In genomic region chr14:64752909-64753308, GRCh38 we compare ENCODE assay signal across 25 cellular contexts.
"Had no signal": no experiment of that assay in that cellular context is flagged by ENCODE, and none has a peak within 500 bp of the region (broad histone marks: within the 10 kb centered on the region; RNA-seq: fewer than 3 reads in every experiment).

No MANE protein-coding gene starts in this region.

- H3K4me3 ChIP-seq: lower lobe of right lung, pancreas, psoas muscle, right atrium auricular region, skin epidermis, stomach, testis, thyroid gland, transverse colon, upper lobe of left lung had no signal

- H3K27ac ChIP-seq: lower lobe of right lung, pancreas, psoas muscle, right atrium auricular region, skin epidermis, stomach, testis, thyroid gland, transverse colon, upper lobe of left lung had no signal

- H3K27ac Mint-ChIP-seq: naive thymus-derived CD8-positive, alpha-beta T cell; stimulated activated naive B cell treated with anti-CD40 and anti-IgM and Interleukin-4, amounts not matched to agents 10 μg/mL and 1 μg/mL and 100 μg/mL, for 72 hours had no signal

- H3K4me1 Mint-ChIP-seq: stimulated activated naive B cell treated with anti-CD40 and anti-IgM and Interleukin-4, amounts not matched to agents 10 μg/mL and 1 μg/mL and 100 μg/mL, for 72 hours had no signal

- H3K4me3 Mint-ChIP-seq: naive thymus-derived CD8-positive, alpha-beta T cell; stimulated activated naive B cell treated with anti-CD40 and anti-IgM and Interleukin-4, amounts not matched to agents 10 μg/mL and 1 μg/mL and 100 μg/mL, for 72 hours had no signal

- DNase-seq: hippocampal formation; kidney glomerular epithelial cell; left cardiac atrium; lower lobe of right lung; mammary epithelial cell; mesenchymal stem cell; naive thymus-derived CD8-positive, alpha-beta T cell; nucleus accumbens; psoas muscle; stimulated activated CD4-positive, alpha-beta T cell treated with anti-CD3 and anti-CD28 coated beads, Interleukin-12 subunit alpha, Interleukin-12 subunit beta, amount 100 ng/mL, for 4 hours; stimulated activated CD4-positive, alpha-beta T cell treated with anti-CD3 and anti-CD28 coated beads, Interleukin-15, amount 100 ng/mL, for 24 hours; stimulated activated CD4-positive, alpha-beta T cell treated with anti-CD3 and anti-CD28 coated beads, Interleukin-2, amount 100 ng/mL, for 24 hours; stimulated activated CD4-positive, alpha-beta T cell treated with anti-CD3 and anti-CD28 coated beads, Interleukin-4, amount 100 ng/mL, for 1 hour; stimulated activated naive B cell treated with anti-CD40 and anti-IgM and Interleukin-4, amounts not matched to agents 10 μg/mL and 1 μg/mL and 100 μg/mL, for 72 hours; stimulated activated naive CD8-positive, alpha-beta T cell treated with anti-CD3 and anti-CD28 coated beads, Interleukin-15, Interleukin-2, amounts not matched to agents 100 U/mL and 50 U/mL, for 24 hours; stomach; testis; thyroid gland; transverse colon had no signal

- H3K36me3 Mint-ChIP-seq: naive thymus-derived CD8-positive, alpha-beta T cell; stimulated activated naive B cell treated with anti-CD40 and anti-IgM and Interleukin-4, amounts not matched to agents 10 μg/mL and 1 μg/mL and 100 μg/mL, for 72 hours had no signal

- H3K9me3 Mint-ChIP-seq: naive thymus-derived CD8-positive, alpha-beta T cell; stimulated activated naive B cell treated with anti-CD40 and anti-IgM and Interleukin-4, amounts not matched to agents 10 μg/mL and 1 μg/mL and 100 μg/mL, for 72 hours had no signal

- H3K9me3 ChIP-seq: lower lobe of right lung, pancreas, psoas muscle, right atrium auricular region, stomach, testis, thyroid gland, transverse colon, upper lobe of left lung had no signal

- ATAC-seq: left cardiac atrium; lower lobe of right lung; naive thymus-derived CD8-positive, alpha-beta T cell; pancreas; psoas muscle; sciatic nerve; stimulated activated naive B cell treated with anti-CD40 and anti-IgM and Interleukin-4, amounts not matched to agents 10 μg/mL and 1 μg/mL and 100 μg/mL, for 72 hours; stimulated activated naive CD8-positive, alpha-beta T cell treated with anti-CD3 and anti-CD28 coated beads, Interleukin-15, Interleukin-2, amounts not matched to agents 100 U/mL and 50 U/mL, for 24 hours had no signal

- H3K27me3 ChIP-seq: pancreas, right atrium auricular region, testis, thyroid gland, transverse colon, upper lobe of left lung had no signal

- FAIRE-seq: keratinocyte, pancreas had no signal

- H3K36me3 ChIP-seq: lower lobe of right lung, pancreas, thyroid gland, transverse colon, upper lobe of left lung had no signal
